In genomic region chr21:17783816-17784598, GRCh38 we compare ENCODE assay signal across 8 cellular contexts. TPM values are rescaled to one million over a fixed set of nuclear protein-coding genes. Genes with fewer than 3 reads are reported as not detected.
DNase-seq lines count a peak whose midpoint lies in the region; ATAC-seq lines count a peak whose summit lies in the region.

No MANE protein-coding gene starts in this region.

- peaks cover 7% of the 10 kb centered on the region for H3K36me3 Mint-ChIP-seq in T-helper 17 cell (ENCODE audit: low read depth)
- H3K36me3 Mint-ChIP-seq in stimulated activated naive CD8-positive, alpha-beta T cell treated with anti-CD3 and anti-CD28 coated beads, Interleukin-15, Interleukin-2, amounts not matched to agents 100 ng/mL and 50 ng/mL, for 24 hours (ENCODE audit: low read depth), result peaks cover 42% of the 10 kb centered on the region

- no peaks in the 10 kb centered on the region for H3K9me3 Mint-ChIP-seq in stimulated activated naive CD8-positive, alpha-beta T cell treated with anti-CD3 and anti-CD28 coated beads, Interleukin-15, Interleukin-2, amounts not matched to agents 100 ng/mL and 50 ng/mL, for 24 hours

- ATAC-seq in HG03095 (IDR thresholded peaks at IDR 0.05; ENCODE audit: unreplicated experiment) (peak; percentile 50), T-helper 17 cell (peak; percentile 49)

- peak overlapping the region; percentile 59 for H3K4me3 Mint-ChIP-seq in T-helper 17 cell
- peak overlapping the region; percentile 51 for H3K4me3 Mint-ChIP-seq in stimulated activated naive CD8-positive, alpha-beta T cell treated with anti-CD3 and anti-CD28 coated beads, Interleukin-15, Interleukin-2, amounts not matched to agents 100 ng/mL and 50 ng/mL, for 24 hours

- DNase-seq in activated gamma-delta T cell treated with Interleukin-2 at 50 U/mL for 16 hours (peak; percentile 20), activated gamma-delta T cell (lab: John Stamatoyannopoulos, UW) (no peak), T-helper 17 cell (no peak), DMS53 treated with DMSO at 0.1 percent for 48 hours (lab: John Stamatoyannopoulos, UW; ENCODE audit: unreplicated experiment) (no peak), inferior parietal cortex (ENCODE audit: extremely low spot score) (no peak), SW 1271 (lab: John Stamatoyannopoulos, UW) (no peak)

- H3K4me1 Mint-ChIP-seq in T-helper 17 cell, result peaks cover 77% of the 10 kb centered on the region
- H3K4me1 Mint-ChIP-seq in stimulated activated naive CD8-positive, alpha-beta T cell treated with anti-CD3 and anti-CD28 coated beads, Interleukin-15, Interleukin-2, amounts not matched to agents 100 ng/mL and 50 ng/mL, for 24 hours (ENCODE audit: low read depth), result peaks cover 100% of the 10 kb centered on the region

- H3K27me3 Mint-ChIP-seq in T-helper 17 cell, result no peaks in the 10 kb centered on the region
- H3K27me3 Mint-ChIP-seq in stimulated activated naive CD8-positive, alpha-beta T cell treated with anti-CD3 and anti-CD28 coated beads, Interleukin-15, Interleukin-2, amounts not matched to agents 100 ng/mL and 50 ng/mL, for 24 hours, result no peaks in the 10 kb centered on the region

- no peaks in the 10 kb centered on the region for H3K9me3 ChIP-seq in T-helper 17 cell (ENCODE audit: control insufficient read depth, low read length, poor library complexity, severe bottlenecking)

- H3K27ac Mint-ChIP-seq in T-helper 17 cell, result peak overlapping the region; percentile 85
- peak overlapping the region; percentile 88 for H3K27ac Mint-ChIP-seq in stimulated activated naive CD8-positive, alpha-beta T cell treated with anti-CD3 and anti-CD28 coated beads, Interleukin-15, Interleukin-2, amounts not matched to agents 100 ng/mL and 50 ng/mL, for 24 hours

RNA-seq across cellular contexts. Expression of gene C21orf91, which starts 35.1 kb away (rescaled TPM):
- 10 to 100 TPM; 54.9 to 68.1 TPM for total RNA-seq in T-helper 17 cell
